In genomic region chr3:41940393-41940792, GRCh38 we compare ENCODE assay signal across 9 cellular contexts.
"Had no signal": no experiment of that assay in that cellular context is flagged by ENCODE, and none has a peak within 500 bp of the region (broad histone marks: within the 10 kb centered on the region; RNA-seq: fewer than 3 reads in every experiment).

No MANE protein-coding gene starts in this region.

- H2AFZ ChIP-seq: GM23338 had no signal

- DNase-seq: H9, HCEC 1CT, HFFc6, KG1 had no signal

- H3K27me3 Mint-ChIP-seq: IgD-negative memory B cell had no signal

- H3K27ac Mint-ChIP-seq: GM23338, H9, HFFc6, IgD-negative memory B cell had no signal

- ATAC-seq: GM23338 had no signal

- H3K9me3 Mint-ChIP-seq: HFFc6 had no signal

- H3K4me3 Mint-ChIP-seq: GM23338, H9, HFFc6, IgD-negative memory B cell had no signal

- H3K4me3 ChIP-seq: GM23338 had no signal

- FAIRE-seq: H1, H54, HTR-8/SVneo had no signal

- H3K4me2 ChIP-seq: GM23338 had no signal
